ENCODE assay signal across 18 cellular contexts in genomic region chr3:104906001-104906639, GRCh38.
DNase-seq lines count a peak whose midpoint lies in the region; ATAC-seq and TF ChIP-seq lines count a peak whose summit lies in the region.
"Had no signal": no experiment of that assay in that cellular context is flagged by ENCODE, and none has a peak within 500 bp of the region (broad histone marks: within the 10 kb centered on the region; RNA-seq: fewer than 3 reads in every experiment).

No MANE protein-coding gene starts in this region.

- H3K4me3 Mint-ChIP-seq in CD14-positive monocyte: no peak overlapping the region
- H3K4me3 Mint-ChIP-seq in activated CD4-positive, alpha-beta T cell treated with anti-CD3 and anti-CD28 coated beads, Interleukin-2, amount 10 ng/mL, durations not matched to agents 24 days and 14 days: no peak overlapping the region
- H3K4me3 Mint-ChIP-seq: B cell; CD4-positive, alpha-beta memory T cell had no signal

- CTCF ChIA-PET in mammary epithelial cell (lab: Charles Lee; ENCODE audit: low non-redundant PET): no interaction called here

- H3K9me3 ChIP-seq in right atrium auricular region (peaks cover 0 to 20% of the 10 kb centered on the region in 2 donors), left ventricle myocardium inferior (replicated peaks) (peaks cover 31% of the 10 kb centered on the region), mammary epithelial cell (replicated peaks; ENCODE audit: insufficient read depth, low read length) (peaks cover 5% of the 10 kb centered on the region)

- in situ Hi-C loops in mammary epithelial cell (cut with MboI; ENCODE audit: low sequenced_read_pairs in 2 of 2): loop anchor here in 1 of 2 donors (25.0 kb wide), 1 partner anchor 456 kb away; the partner anchor contains the start of gene ALCAM

- no peaks in the 10 kb centered on the region for H3K36me3 Mint-ChIP-seq in CD14-positive monocyte
- no peaks in the 10 kb centered on the region for H3K36me3 Mint-ChIP-seq in activated CD4-positive, alpha-beta T cell treated with anti-CD3 and anti-CD28 coated beads, Interleukin-2, amount 10 ng/mL, durations not matched to agents 24 days and 14 days (ENCODE audit: low read depth)
- H3K36me3 Mint-ChIP-seq: CD4-positive, alpha-beta memory T cell had no signal

- DNase-seq in Right ventricle myocardium superior (peak; percentile 75), right atrium auricular region (ENCODE audit: low spot score) (no peak), left ventricle myocardium inferior (peak; percentile 62), mesenteric fat pad (ENCODE audit: low spot score) (peak; percentile 82), CD14-positive monocyte (ENCODE audit: low spot score) (no peak), mammary epithelial cell (no peak)
- no peak for DNase-seq in activated CD4-positive, alpha-beta T cell treated with anti-CD3 and anti-CD28 coated beads, Interleukin-2, amount 10 ng/mL, durations not matched to agents 24 days and 14 days
- DNase-seq: ACHN; C1 segment of cervical spinal cord; CD4-positive, alpha-beta memory T cell; COR-L47; DMS153; DMS79 treated with DMSO at 0.1 percent for 48 hours; EL; GM23248; H7 had no signal

- 100% methylated on average over 7 of the region's 17 CpGs for WGBS in mammary epithelial cell (ENCODE audit: low coverage, missing lambda C conversion rate)

- H3K9ac ChIP-seq in mammary epithelial cell (ENCODE audit: insufficient read depth, low read length): no peak overlapping the region
- H3K9ac ChIP-seq: GM23248 had no signal

- dilution Hi-C loops in mammary epithelial cell (cut with HindIII; ENCODE audit: low sequenced_read_pairs): no loop called here

- peaks cover 0 to 2% (median 0%) of the 10 kb centered on the region in 3 donors for H3K27me3 Mint-ChIP-seq in CD14-positive monocyte (ENCODE audit: low read depth in 3 of 3)
- no peaks in the 10 kb centered on the region for H3K27me3 Mint-ChIP-seq in activated CD4-positive, alpha-beta T cell treated with anti-CD3 and anti-CD28 coated beads, Interleukin-2, amount 10 ng/mL, durations not matched to agents 24 days and 14 days
- H3K27me3 Mint-ChIP-seq: B cell; CD4-positive, alpha-beta memory T cell had no signal

- H3K4me1 ChIP-seq in right atrium auricular region (no peaks in the 10 kb centered on the region), left ventricle myocardium inferior (peaks cover 3% of the 10 kb centered on the region), mammary epithelial cell (ENCODE audit: insufficient read depth, low read length) (peaks cover 5% of the 10 kb centered on the region)

- no TSS peak for BruUV-seq in mammary epithelial cell (replicated peaks; lab: Mats Ljungman, UMichigan)

- no peaks in the 10 kb centered on the region for H3K4me1 Mint-ChIP-seq in CD14-positive monocyte
- no peaks in the 10 kb centered on the region for H3K4me1 Mint-ChIP-seq in activated CD4-positive, alpha-beta T cell treated with anti-CD3 and anti-CD28 coated beads, Interleukin-2, amount 10 ng/mL, durations not matched to agents 24 days and 14 days
- H3K4me1 Mint-ChIP-seq: B cell had no signal

- H3K27ac ChIP-seq in right atrium auricular region: no peak overlapping the region
- no peak overlapping the region for H3K27ac ChIP-seq in left ventricle myocardium inferior (replicated peaks)
- H3K27ac ChIP-seq in mammary epithelial cell (ENCODE audit: insufficient read depth, low read depth, low read length): no peak overlapping the region
- H3K27ac ChIP-seq: GM23248, HL-60 had no signal

- H3K27me3 ChIP-seq in right atrium auricular region: no peaks in the 10 kb centered on the region
- no peaks in the 10 kb centered on the region for H3K27me3 ChIP-seq in left ventricle myocardium inferior (ENCODE audit: low read depth)
- H3K27me3 ChIP-seq in mammary epithelial cell (ENCODE audit: insufficient read depth, low read length): no peaks in the 10 kb centered on the region

- no peaks in the 10 kb centered on the region for H3K36me3 ChIP-seq in right atrium auricular region
- no peaks in the 10 kb centered on the region for H3K36me3 ChIP-seq in left ventricle myocardium inferior
- H3K36me3 ChIP-seq in mammary epithelial cell (ENCODE audit: insufficient read depth, low read length): no peaks in the 10 kb centered on the region

- TF ChIP-seq CTCF in right atrium auricular region (IDR thresholded peaks at IDR 0.05) (no peak), left ventricle myocardium inferior (IDR thresholded peaks at IDR 0.05; ENCODE audit: borderline replicate concordance) (no peak), CD14-positive monocyte (IDR thresholded peaks at IDR 0.05) (no peak), mammary epithelial cell (conservative IDR thresholded peaks at IDR 0.05 in 1 of 2, IDR thresholded peaks at IDR 0.05 in 1 of 2; ENCODE audit: extremely low read depth in 1 of 2, insufficient read depth in 1 of 2, low read depth in 1 of 2, low read length in 2 of 2) (no peak)

- H3K27ac Mint-ChIP-seq in CD14-positive monocyte: no peak overlapping the region
- H3K27ac Mint-ChIP-seq in activated CD4-positive, alpha-beta T cell treated with anti-CD3 and anti-CD28 coated beads, Interleukin-2, amount 10 ng/mL, durations not matched to agents 24 days and 14 days: no peak overlapping the region
- H3K27ac Mint-ChIP-seq: B cell; CD4-positive, alpha-beta memory T cell had no signal

- peak; percentile 99 for ATAC-seq in Right ventricle myocardium superior (ENCODE audit: poor library complexity)

- H2AFZ ChIP-seq in mammary epithelial cell (ENCODE audit: low read depth, low read length): no peak overlapping the region
- H2AFZ ChIP-seq: GM23248 had no signal

- peaks cover 7 to 27% (median 18%) of the 10 kb centered on the region in 7 donors for H3K9me3 Mint-ChIP-seq in CD14-positive monocyte
- H3K9me3 Mint-ChIP-seq in activated CD4-positive, alpha-beta T cell treated with anti-CD3 and anti-CD28 coated beads, Interleukin-2, amount 10 ng/mL, durations not matched to agents 24 days and 14 days: no peaks in the 10 kb centered on the region

- intact Hi-C loops in Right ventricle myocardium superior (cut with DNase I) (no loop called here), left ventricle myocardium inferior (cut with micrococcal nuclease) (no loop called here), CD14-positive monocyte (cut with micrococcal nuclease) (no loop called here), mammary epithelial cell (cut with micrococcal nuclease) (no loop called here)
- intact Hi-C loops in activated CD4-positive, alpha-beta T cell treated with anti-CD3 and anti-CD28 coated beads, Interleukin-2, amount 10 ng/mL, durations not matched to agents 24 days and 14 days (cut with micrococcal nuclease): no loop called here

- no peak overlapping the region for H3K4me2 ChIP-seq in mammary epithelial cell (ENCODE audit: insufficient read depth, low read depth, low read length)

- H3K4me3 ChIP-seq in right atrium auricular region: no peak overlapping the region
- H3K4me3 ChIP-seq in left ventricle myocardium inferior: no peak overlapping the region
- no peak overlapping the region for H3K4me3 ChIP-seq in mammary epithelial cell (replicated peaks in 1 of 3; ENCODE audit: insufficient read depth in 1 of 3, low read depth in 2 of 3, low read length in 3 of 3)
- H3K4me3 ChIP-seq: GM23248 had no signal

- H4K20me1 ChIP-seq in mammary epithelial cell (ENCODE audit: insufficient read depth, low read length): no peaks in the 10 kb centered on the region

- no peaks in the 10 kb centered on the region for H3K79me2 ChIP-seq in mammary epithelial cell (ENCODE audit: insufficient read depth, low read length)

Comparison
In these comparisons a context has a peak if more than half of its experiments do, and no peak if none do; other contexts are left out.
1. DNase-seq: peak in Right ventricle myocardium superior (single experiment), left ventricle myocardium inferior (single experiment) and mesenteric fat pad (single experiment); none in right atrium auricular region (single experiment), CD14-positive monocyte (single experiment), mammary epithelial cell (single experiment) and activated CD4-positive, alpha-beta T cell treated with anti-CD3 and anti-CD28 coated beads, Interleukin-2, amount 10 ng/mL, durations not matched to agents 24 days and 14 days (single experiment).